In genomic region chr1:156740679-156741612, GRCh38 we compare ENCODE assay signal across 8 cellular contexts. TPM values are rescaled to one million over a fixed set of nuclear protein-coding genes. Genes with fewer than 3 reads are reported as not detected.
DNase-seq lines count a peak whose midpoint lies in the region; ATAC-seq and TF ChIP-seq lines count a peak whose summit lies in the region.

MRPL24 (minus strand) TSS chr1:156741088; CDS start chr1:156738704, 2,384 bp downstream.

- in situ Hi-C loops in GM13977 (cut with MboI; ENCODE audit: low pct_unique_long_range_greater_than_20kb, low sequenced_read_pairs, unreplicated experiment): no loop called here

- H3K4me1 ChIP-seq in heart right ventricle: peaks cover 5 to 51% (median 29%) of the 10 kb centered on the region in 9 donors
- peaks cover 24 to 39% (median 28%) of the 10 kb centered on the region in 4 donors for H3K4me1 ChIP-seq in upper lobe of left lung

- H3K27ac ChIP-seq in heart right ventricle (peak within 1 kb of the TSS; percentile 59 to 96 (median 88)), upper lobe of left lung (peak within 1 kb of the TSS; percentile 77 to 89 (median 84))

- no peaks in the 10 kb centered on the region for H3K27me3 ChIP-seq in heart right ventricle
- H3K27me3 ChIP-seq in upper lobe of left lung: no peaks in the 10 kb centered on the region

- peak in 2 of 4 donors; percentile 50 to 56 for TF ChIP-seq POLR2A in upper lobe of left lung (IDR thresholded peaks at IDR 0.05)

- H3K9me3 ChIP-seq in heart right ventricle: no peaks in the 10 kb centered on the region
- no peaks in the 10 kb centered on the region for H3K9me3 ChIP-seq in upper lobe of left lung

- intact Hi-C loops in heart right ventricle (cut with DNase I) (loop anchor here in 3 of 10 donors (1.0 to 10.0 kb wide), 3 partner anchors 15 to 236 kb away; partner anchors contain the start of genes PRCC (in 2 of the 3) and MEF2D (in 1 of the 3)), posterior cingulate gyrus (cut with DNase I) (loop anchor here (1.0 kb wide), 1 partner anchor 26 kb away; the partner anchor contains the start of gene PRCC)

- ATAC-seq in HG02884 (IDR thresholded peaks at IDR 0.05; ENCODE audit: unreplicated experiment) (peak; percentile 76), heart right ventricle (peak; percentile 89 to 97 (median 94)), upper lobe of left lung (ENCODE audit: low FRiP score in 2 of 2) (peak; percentile 96 to 97)

- peak within 1 kb of the TSS; percentile 96 for H3K4me3 Mint-ChIP-seq in T-helper 1 cell treated with Interleukin-12 subunit alpha and Interleukin-12 subunit beta and Interleukin-4 antibody, amounts not matched to agents 30 μg/mL and 1 μg/mL, for 36 hours

- TF ChIP-seq CTCF in GM13977 (IDR thresholded peaks at IDR 0.05; ENCODE audit: extremely low read depth, insufficient read depth, missing control alignments) (no peak), heart right ventricle (IDR thresholded peaks at IDR 0.05) (no peak), upper lobe of left lung (IDR thresholded peaks at IDR 0.05) (peak in 2 of 6 experiments; percentile 12 to 13)

- H3K4me1 Mint-ChIP-seq in T-helper 1 cell treated with Interleukin-12 subunit alpha and Interleukin-12 subunit beta and Interleukin-4 antibody, amounts not matched to agents 30 μg/mL and 1 μg/mL, for 36 hours (ENCODE audit: low read depth): peaks cover 35% of the 10 kb centered on the region

- TF ChIP-seq EP300 in upper lobe of left lung (IDR thresholded peaks at IDR 0.05): peak in 1 of 4 donors; percentile 75

- DNase-seq in GM13977 (ENCODE audit: low spot score): peak; percentile 93
- DNase-seq in NCI-H1694 (lab: John Stamatoyannopoulos, UW): peak; percentile 100
- peak; percentile 98 for DNase-seq in amniotic stem cell (lab: John Stamatoyannopoulos, UW)
- DNase-seq in heart right ventricle: peak; percentile 96 to 99
- peak; percentile 97 to 100 (median 98) for DNase-seq in posterior cingulate gyrus
- DNase-seq in upper lobe of left lung: peak; percentile 95 to 99

- H3K9me3 Mint-ChIP-seq in T-helper 1 cell treated with Interleukin-12 subunit alpha and Interleukin-12 subunit beta and Interleukin-4 antibody, amounts not matched to agents 30 μg/mL and 1 μg/mL, for 36 hours: no peaks in the 10 kb centered on the region

- H3K36me3 ChIP-seq in heart right ventricle: peaks cover 0 to 65% (median 40%) of the 10 kb centered on the region in 9 donors
- peaks cover 10 to 57% (median 40%) of the 10 kb centered on the region in 4 donors for H3K36me3 ChIP-seq in upper lobe of left lung

- H3K27ac Mint-ChIP-seq in T-helper 1 cell treated with Interleukin-12 subunit alpha and Interleukin-12 subunit beta and Interleukin-4 antibody, amounts not matched to agents 30 μg/mL and 1 μg/mL, for 36 hours: peak within 1 kb of the TSS; percentile 96

- H3K36me3 Mint-ChIP-seq in T-helper 1 cell treated with Interleukin-12 subunit alpha and Interleukin-12 subunit beta and Interleukin-4 antibody, amounts not matched to agents 30 μg/mL and 1 μg/mL, for 36 hours (ENCODE audit: low read depth): peaks cover 41% of the 10 kb centered on the region

- H3K4me3 ChIP-seq in heart right ventricle: peak within 1 kb of the TSS; percentile 33 to 87 (median 74)
- H3K4me3 ChIP-seq in upper lobe of left lung: peak within 1 kb of the TSS; percentile 65 to 83 (median 74)

- no peaks in the 10 kb centered on the region for H3K27me3 Mint-ChIP-seq in T-helper 1 cell treated with Interleukin-12 subunit alpha and Interleukin-12 subunit beta and Interleukin-4 antibody, amounts not matched to agents 30 μg/mL and 1 μg/mL, for 36 hours (ENCODE audit: low read depth)

- 1% methylated on average over 42 of the region's 42 CpGs for WGBS in heart right ventricle, 2 donors
- WGBS in upper lobe of left lung, 2 donors: 1 to 2% methylated on average over 24 to 37 of the region's 42 CpGs

RNA-seq across cellular contexts. Expression of gene MRPL24, which starts in this region (rescaled TPM):
- total RNA-seq in heart right ventricle (100 to 1,000 TPM in 2 of 10 donors, 10 to 100 TPM in 8; 70.3 to 105 (median 86.7) TPM), upper lobe of left lung (10 to 100 TPM; 19.6 to 52.5 (median 40.8) TPM)
- 100 to 1,000 TPM; 157 to 250 TPM for polyA plus RNA-seq in heart right ventricle

Comparison
In these comparisons a context has a peak if more than half of its experiments do, and no peak if none do; other contexts are left out.
1. Peak in every context shown above with its lines: DNase-seq, ATAC-seq, H3K4me3 ChIP-seq and H3K27ac ChIP-seq.